In genomic region chr4:134470544-134470943, GRCh38 we compare ENCODE assay signal across 9 cellular contexts.
DNase-seq lines count a peak whose midpoint lies in the region; ATAC-seq, FAIRE-seq and TF ChIP-seq lines count a peak whose summit lies in the region.
"Had no signal": no experiment of that assay in that cellular context is flagged by ENCODE, and none has a peak within 500 bp of the region (broad histone marks: within the 10 kb centered on the region; RNA-seq: fewer than 3 reads in every experiment).

No MANE protein-coding gene starts in this region.

- H3K27me3 ChIP-seq in HepG2 (ENCODE audit: control insufficient read depth in 1 of 2, insufficient read depth in 2 of 2, low read length in 2 of 2): no peaks in the 10 kb centered on the region

- H3K27ac ChIP-seq in HepG2 (ENCODE audit: extremely low read length, insufficient read depth, low read length): no peak overlapping the region

- H3K4me1 ChIP-seq in HepG2 (ENCODE audit: insufficient read depth, low read length): no peaks in the 10 kb centered on the region

- BruUV-seq in HepG2 (replicated peaks; lab: Mats Ljungman, UMichigan): no TSS peak

- H3K9ac ChIP-seq in HepG2 (ENCODE audit: insufficient read depth, low read depth, low read length): no peak overlapping the region

- FAIRE-seq in HepG2 (lab: Jason Lieb, UNC): peak; percentile 77
- FAIRE-seq: GM12892 had no signal

- TF ChIP-seq EP300 in Ishikawa (IDR thresholded peaks at IDR 0.05; ENCODE audit: borderline replicate concordance): no peak
- no peak for TF ChIP-seq EP300 in HepG2 (IDR thresholded peaks at IDR 0.05; ENCODE audit: low read depth in 2 of 2, low read length in 2 of 2)
- no peak for TF ChIP-seq EP300 in HepG2 (CRISPR knock-in tag; IDR thresholded peaks at IDR 0.05; ENCODE audit: borderline replicate concordance)

- ATAC-seq in HepG2 (peak; percentile 52; the same call in 2 of the 3 replicates), GM18909 (IDR thresholded peaks at IDR 0.05; ENCODE audit: poor library complexity, unreplicated experiment) (no peak), esophagus mucosa (no peak), HG02973 (IDR thresholded peaks at IDR 0.05; ENCODE audit: unreplicated experiment) (no peak), HG02610 (IDR thresholded peaks at IDR 0.05; ENCODE audit: unreplicated experiment) (no peak)

- no peak for TF ChIP-seq POLR2A in HepG2 (IDR thresholded peaks at IDR 0.05; ENCODE audit: insufficient read depth in 1 of 2, low read depth in 2 of 2, low read length in 2 of 2)

- no peak overlapping the region for H3K4me2 ChIP-seq in HepG2 (ENCODE audit: low read depth, low read length)

- H3K9me3 ChIP-seq in HepG2 (ENCODE audit: low read length): no peaks in the 10 kb centered on the region

- in situ Hi-C loops in HepG2 (cut with HindIII; ENCODE audit: extremely low pct_ligation_motif_present, low pct_unique_long_range_greater_than_20kb): no loop called here

- WGBS in HepG2 (ENCODE audit: low lambda C conversion rate): 0% methylated on average over 2 of the region's 2 CpGs

- H4K20me1 ChIP-seq in HepG2 (ENCODE audit: insufficient read depth, low read length): no peaks in the 10 kb centered on the region

- H3K4me3 ChIP-seq in HepG2 (replicated peaks in 1 of 3; ENCODE audit: insufficient read depth in 1 of 3, low read depth in 2 of 3, low read length in 3 of 3): no peak overlapping the region

- peak; percentile 55 for TF ChIP-seq CTCF in HepG2 (CRISPR knock-in tag; IDR thresholded peaks at IDR 0.05)

- peak; percentile 80 for TF ChIP-seq RAD21 in Ishikawa (IDR thresholded peaks at IDR 0.05; ENCODE audit: low read depth)
- no peak for TF ChIP-seq RAD21 in HepG2 (CRISPR knock-in tag; IDR thresholded peaks at IDR 0.05)

- no peaks in the 10 kb centered on the region for H3K36me3 ChIP-seq in HepG2 (replicated peaks in 1 of 2; ENCODE audit: control insufficient read depth in 1 of 2, insufficient read depth in 2 of 2, low read length in 2 of 2)

- POLR2A ChIA-PET in HepG2 (lab: Yijun Ruan, JAX): no interaction called here

- DNase-seq in Daoy (ENCODE audit: low read depth) (peak; percentile 5), amniotic epithelial cell (ENCODE audit: low read depth) (peak; percentile 34), HepG2 (ENCODE audit: low spot score) (peak; percentile 16)

- no peaks in the 10 kb centered on the region for H3K79me2 ChIP-seq in HepG2 (ENCODE audit: insufficient read depth, low read length)

- no peak overlapping the region for H2AFZ ChIP-seq in HepG2 (ENCODE audit: low read length)

- CTCF ChIA-PET in HepG2 (lab: Yijun Ruan, JAX; ENCODE audit: low intra/inter-chr PET ratio, low total read pairs): interaction anchor here (1.0 kb wide), 1 partner anchor 436 kb away, joined by 5 read pairs; no protein-coding TSS in a partner anchor

- intact Hi-C loops in HepG2 (cut with micrococcal nuclease; ENCODE audit: unreplicated experiment): loop anchor here (1.0 kb wide), 2 partner anchors 307 to 436 kb away; no protein-coding TSS in a partner anchor

TF ChIP-seq in Ishikawa, 13 proteins besides CTCF, POLR2A, EP300 and RAD21:
- TF ChIP-seq TCF12 (IDR thresholded peaks at IDR 0.05; ENCODE audit: low read depth) (no peak), NFIC (IDR thresholded peaks at IDR 0.05) (no peak), MAX (IDR thresholded peaks at IDR 0.05) (no peak), FOXM1 (IDR thresholded peaks at IDR 0.05; ENCODE audit: borderline replicate concordance, low read depth) (no peak), CREB1 (IDR thresholded peaks at IDR 0.05; ENCODE audit: low read depth) (no peak), YY1 (IDR thresholded peaks at IDR 0.05; ENCODE audit: low read depth) (no peak), CEBPB (IDR thresholded peaks at IDR 0.05) (no peak)
- TF ChIP-seq, protein P1, sequence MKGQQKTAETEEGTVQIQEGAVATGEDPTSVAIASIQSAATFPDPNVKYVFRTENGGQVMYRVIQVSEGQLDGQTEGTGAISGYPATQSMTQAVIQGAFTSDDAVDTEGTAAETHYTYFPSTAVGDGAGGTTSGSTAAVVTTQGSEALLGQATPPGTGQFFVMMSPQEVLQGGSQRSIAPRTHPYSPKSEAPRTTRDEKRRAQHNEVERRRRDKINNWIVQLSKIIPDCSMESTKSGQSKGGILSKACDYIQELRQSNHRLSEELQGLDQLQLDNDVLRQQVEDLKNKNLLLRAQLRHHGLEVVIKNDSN (IDR thresholded peaks at IDR 0.05): no peak
- TF ChIP-seq, protein P2, sequence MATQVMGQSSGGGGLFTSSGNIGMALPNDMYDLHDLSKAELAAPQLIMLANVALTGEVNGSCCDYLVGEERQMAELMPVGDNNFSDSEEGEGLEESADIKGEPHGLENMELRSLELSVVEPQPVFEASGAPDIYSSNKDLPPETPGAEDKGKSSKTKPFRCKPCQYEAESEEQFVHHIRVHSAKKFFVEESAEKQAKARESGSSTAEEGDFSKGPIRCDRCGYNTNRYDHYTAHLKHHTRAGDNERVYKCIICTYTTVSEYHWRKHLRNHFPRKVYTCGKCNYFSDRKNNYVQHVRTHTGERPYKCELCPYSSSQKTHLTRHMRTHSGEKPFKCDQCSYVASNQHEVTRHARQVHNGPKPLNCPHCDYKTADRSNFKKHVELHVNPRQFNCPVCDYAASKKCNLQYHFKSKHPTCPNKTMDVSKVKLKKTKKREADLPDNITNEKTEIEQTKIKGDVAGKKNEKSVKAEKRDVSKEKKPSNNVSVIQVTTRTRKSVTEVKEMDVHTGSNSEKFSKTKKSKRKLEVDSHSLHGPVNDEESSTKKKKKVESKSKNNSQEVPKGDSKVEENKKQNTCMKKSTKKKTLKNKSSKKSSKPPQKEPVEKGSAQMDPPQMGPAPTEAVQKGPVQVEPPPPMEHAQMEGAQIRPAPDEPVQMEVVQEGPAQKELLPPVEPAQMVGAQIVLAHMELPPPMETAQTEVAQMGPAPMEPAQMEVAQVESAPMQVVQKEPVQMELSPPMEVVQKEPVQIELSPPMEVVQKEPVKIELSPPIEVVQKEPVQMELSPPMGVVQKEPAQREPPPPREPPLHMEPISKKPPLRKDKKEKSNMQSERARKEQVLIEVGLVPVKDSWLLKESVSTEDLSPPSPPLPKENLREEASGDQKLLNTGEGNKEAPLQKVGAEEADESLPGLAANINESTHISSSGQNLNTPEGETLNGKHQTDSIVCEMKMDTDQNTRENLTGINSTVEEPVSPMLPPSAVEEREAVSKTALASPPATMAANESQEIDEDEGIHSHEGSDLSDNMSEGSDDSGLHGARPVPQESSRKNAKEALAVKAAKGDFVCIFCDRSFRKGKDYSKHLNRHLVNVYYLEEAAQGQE (IDR thresholded peaks at IDR 0.05; ENCODE audit: low read depth): no peak

TF ChIP-seq in HepG2, 621 proteins besides CTCF, POLR2A, EP300 and RAD21:
- TF ChIP-seq STAG1 (CRISPR knock-in tag; IDR thresholded peaks at IDR 0.05) (peak; percentile 48), ZNF292 (CRISPR knock-in tag; IDR thresholded peaks at IDR 0.05; ENCODE audit: borderline replicate concordance, low read depth) (no peak)
